1 cellular context compared by ENCODE assay signal in the genomic region with DNA sequence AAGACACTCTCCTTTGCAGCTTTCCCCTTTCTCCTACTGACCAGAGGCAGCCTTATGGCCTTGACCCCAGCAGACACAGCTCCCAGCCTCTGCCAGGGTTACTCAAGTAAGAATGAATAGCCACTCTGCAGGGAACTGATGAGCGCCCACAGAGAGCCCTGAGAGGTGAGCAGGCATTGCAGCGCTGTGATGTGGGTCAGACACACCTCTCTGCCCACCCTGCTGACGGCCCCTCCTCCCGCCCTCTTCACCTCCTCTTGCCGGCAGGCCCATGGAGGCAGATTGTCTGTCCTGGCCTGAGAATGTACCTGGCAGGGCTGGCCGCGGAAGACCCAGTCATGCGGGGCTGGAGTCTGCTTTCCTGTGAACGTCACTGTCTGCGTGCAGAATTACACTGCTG.
TF ChIP-seq lines count a peak whose summit lies in the region.

No MANE protein-coding gene starts in this region.

TF ChIP-seq in GM23338, 12 proteins besides CTCF, POLR2A, EP300 and RAD21:
- TF ChIP-seq, protein P1, sequence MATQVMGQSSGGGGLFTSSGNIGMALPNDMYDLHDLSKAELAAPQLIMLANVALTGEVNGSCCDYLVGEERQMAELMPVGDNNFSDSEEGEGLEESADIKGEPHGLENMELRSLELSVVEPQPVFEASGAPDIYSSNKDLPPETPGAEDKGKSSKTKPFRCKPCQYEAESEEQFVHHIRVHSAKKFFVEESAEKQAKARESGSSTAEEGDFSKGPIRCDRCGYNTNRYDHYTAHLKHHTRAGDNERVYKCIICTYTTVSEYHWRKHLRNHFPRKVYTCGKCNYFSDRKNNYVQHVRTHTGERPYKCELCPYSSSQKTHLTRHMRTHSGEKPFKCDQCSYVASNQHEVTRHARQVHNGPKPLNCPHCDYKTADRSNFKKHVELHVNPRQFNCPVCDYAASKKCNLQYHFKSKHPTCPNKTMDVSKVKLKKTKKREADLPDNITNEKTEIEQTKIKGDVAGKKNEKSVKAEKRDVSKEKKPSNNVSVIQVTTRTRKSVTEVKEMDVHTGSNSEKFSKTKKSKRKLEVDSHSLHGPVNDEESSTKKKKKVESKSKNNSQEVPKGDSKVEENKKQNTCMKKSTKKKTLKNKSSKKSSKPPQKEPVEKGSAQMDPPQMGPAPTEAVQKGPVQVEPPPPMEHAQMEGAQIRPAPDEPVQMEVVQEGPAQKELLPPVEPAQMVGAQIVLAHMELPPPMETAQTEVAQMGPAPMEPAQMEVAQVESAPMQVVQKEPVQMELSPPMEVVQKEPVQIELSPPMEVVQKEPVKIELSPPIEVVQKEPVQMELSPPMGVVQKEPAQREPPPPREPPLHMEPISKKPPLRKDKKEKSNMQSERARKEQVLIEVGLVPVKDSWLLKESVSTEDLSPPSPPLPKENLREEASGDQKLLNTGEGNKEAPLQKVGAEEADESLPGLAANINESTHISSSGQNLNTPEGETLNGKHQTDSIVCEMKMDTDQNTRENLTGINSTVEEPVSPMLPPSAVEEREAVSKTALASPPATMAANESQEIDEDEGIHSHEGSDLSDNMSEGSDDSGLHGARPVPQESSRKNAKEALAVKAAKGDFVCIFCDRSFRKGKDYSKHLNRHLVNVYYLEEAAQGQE (IDR thresholded peaks at IDR 0.05; ENCODE audit: unreplicated experiment), result no peak
- TF ChIP-seq POLR2AphosphoS5 (IDR thresholded peaks at IDR 0.05; ENCODE audit: low read depth) (no peak), JUNB (IDR thresholded peaks at IDR 0.05; ENCODE audit: unreplicated experiment) (no peak), NANOG (IDR thresholded peaks at IDR 0.05; ENCODE audit: borderline replicate concordance) (no peak), ZNF114 (CRISPR knock-in tag; IDR thresholded peaks at IDR 0.05) (no peak), ZNF462 (CRISPR knock-in tag; IDR thresholded peaks at IDR 0.05) (no peak), STAT1 (IDR thresholded peaks at IDR 0.05; ENCODE audit: unreplicated experiment) (no peak)
